In genomic region chr11:36380296-36381004, GRCh38 we compare ENCODE assay signal across 19 cellular contexts.
DNase-seq lines count a peak whose midpoint lies in the region; ATAC-seq, FAIRE-seq and TF ChIP-seq lines count a peak whose summit lies in the region.
"Had no signal": no experiment of that assay in that cellular context is flagged by ENCODE, and none has a peak within 500 bp of the region (broad histone marks: within the 10 kb centered on the region; RNA-seq: fewer than 3 reads in every experiment).

No MANE protein-coding gene starts in this region.

- 59% methylated on average over 9 of the region's 9 CpGs for WGBS in GM12878 (ENCODE audit: insufficient coverage, insufficient replicate concordance, low lambda C conversion rate, missing lambda C conversion rate)
- WGBS in spleen, 5 donors = 46 to 64% (median 63%) methylated on average over 9 of the region's 9 CpGs

- no peaks in the 10 kb centered on the region for H3K79me2 ChIP-seq in GM12878 (ENCODE audit: control insufficient read depth, insufficient read depth, low read length)
- no peaks in the 10 kb centered on the region for H3K79me2 ChIP-seq in PC-9 (ENCODE audit: low read depth)

- no peak for ATAC-seq in GM12878
- ATAC-seq: gastrocnemius medialis, left lung had no signal

- H3K27me3 Mint-ChIP-seq in activated T-cell treated with anti-CD3 and anti-CD28 coated beads, Interleukin-2, amount 50 U/mL, for 24 hours = peaks cover 54% of the 10 kb centered on the region

- in situ Hi-C loops in GM12878 (cut with MboI) = no loop called here

- RAD21 ChIA-PET in GM12878 (lab: Charles Lee; ENCODE audit: unreplicated experiment) = interaction anchor here (0.7 to 1.1 kb wide), 2 partner anchors 20 to 89 kb away, joined by 3 read pairs; no protein-coding TSS in a partner anchor

- peaks cover 4% of the 10 kb centered on the region; the same call in 1 of the 2 replicates for H3F3A ChIP-seq in PC-9 (ENCODE audit: insufficient read depth, low read depth)

- CTCF ChIA-PET in GM12878 (lab: Yijun Ruan, JAX) (interaction anchor here (1.5 to 1.7 kb wide), 2 partner anchors 25 to 89 kb away, joined by 4 read pairs; no protein-coding TSS in a partner anchor), PC-9 (lab: Charles Lee) (no interaction called here)

- TF ChIP-seq POLR2A in GM12878 (IDR thresholded peaks at IDR 0.05; ENCODE audit: low read depth, low read length) = no peak
- no peak for TF ChIP-seq POLR2A in spleen (IDR thresholded peaks at IDR 0.05)

- SMC1A ChIA-PET in GM12878 (lab: Charles Lee; ENCODE audit: uncharacterized antibody, unreplicated experiment) = interaction anchor here (0.8 to 2.2 kb wide), 8 partner anchors 8 to 112 kb away, joined by 3 to 9 read pairs (median 3); no protein-coding TSS in a partner anchor

- H3K27ac Mint-ChIP-seq in activated T-cell treated with anti-CD3 and anti-CD28 coated beads, Interleukin-2, amount 50 U/mL, for 24 hours = no peak overlapping the region
- H3K27ac Mint-ChIP-seq: IgD-negative memory B cell had no signal

- H3K9me3 Mint-ChIP-seq in activated T-cell treated with anti-CD3 and anti-CD28 coated beads, Interleukin-2, amount 50 U/mL, for 24 hours = no peaks in the 10 kb centered on the region
- H3K9me3 Mint-ChIP-seq: IgD-negative memory B cell had no signal

- peak overlapping the region; percentile 15; the same call in 1 of the 2 replicates for H3K4me2 ChIP-seq in GM12878 (ENCODE audit: control insufficient read depth, insufficient read depth)
- no peak overlapping the region for H3K4me2 ChIP-seq in PC-9

- intact Hi-C loops in GM12878 (cut with micrococcal nuclease; ENCODE audit: unreplicated experiment) = no loop called here
- intact Hi-C loops in spleen (cut with DNase I; ENCODE audit: low total_unique reads) = no loop called here
- intact Hi-C loops in PC-9 (cut with micrococcal nuclease; ENCODE audit: unreplicated experiment) = no loop called here

- H2AFZ ChIP-seq in GM12878 (ENCODE audit: control insufficient read depth, low read depth, low read length) = no peak overlapping the region
- H2AFZ ChIP-seq in PC-9 = no peak overlapping the region
- H2AFZ ChIP-seq: GM23248 had no signal

- no peaks in the 10 kb centered on the region for H3K9me2 ChIP-seq in PC-9 (ENCODE audit: insufficient read depth)

- H4K20me1 ChIP-seq in GM12878 (ENCODE audit: control insufficient read depth, insufficient read depth) (no peaks in the 10 kb centered on the region), PC-9 (ENCODE audit: insufficient read depth) (no peaks in the 10 kb centered on the region)

- peaks cover 7% of the 10 kb centered on the region for H3K4me1 ChIP-seq in GM12878 (ENCODE audit: control insufficient read depth, insufficient read depth, low read length)
- peaks cover 12 to 97% (median 60%) of the 10 kb centered on the region in 6 donors for H3K4me1 ChIP-seq in spleen
- peaks cover 7% of the 10 kb centered on the region; the same call in 1 of the 2 replicates for H3K4me1 ChIP-seq in PC-9 (replicated peaks; ENCODE audit: insufficient read depth)
- H3K4me1 ChIP-seq: Caco-2, prostate gland had no signal

- H3K27me3 ChIP-seq in GM12878 (replicated peaks in 1 of 2; ENCODE audit: control insufficient read depth in 2 of 2, insufficient read depth in 2 of 2, low read length in 1 of 2) (peaks cover 11 to 14% of the 10 kb centered on the region in 2 experiments), spleen (replicated peaks in 1 of 7) (peaks cover 0 to 27% (median 10%) of the 10 kb centered on the region in 7 donors), PC-9 (ENCODE audit: insufficient read depth, low read depth) (peaks cover 4% of the 10 kb centered on the region)

- TF ChIP-seq RAD21 in GM12878 (IDR thresholded peaks at IDR 0.05; ENCODE audit: insufficient read depth, low read depth, low read length) = no peak

- peaks cover 25% of the 10 kb centered on the region for H3K36me3 Mint-ChIP-seq in activated T-cell treated with anti-CD3 and anti-CD28 coated beads, Interleukin-2, amount 50 U/mL, for 24 hours (ENCODE audit: low read depth)
- H3K36me3 Mint-ChIP-seq: IgD-negative memory B cell had no signal

- DNase-seq in activated T-cell treated with anti-CD3 and anti-CD28 coated beads, Interleukin-2, amount 50 U/mL, for 24 hours = no peak
- no peak for DNase-seq in activated T-cell treated with anti-CD3 and anti-CD28 coated beads, Interleukin-2, amount 50 U/mL, for 1 hour
- peak; percentile 12 for DNase-seq in NCI-H69 (lab: John Stamatoyannopoulos, UW)
- no peak for DNase-seq in GM12878 (ENCODE audit: low read depth, low spot score)
- no peak for DNase-seq in spleen
- DNase-seq in GM19240 (ENCODE audit: insufficient read length, low spot score) = no peak
- DNase-seq in PC-9 = no peak
- no peak for DNase-seq in activated effector memory CD4-positive, alpha-beta T cell treated with anti-CD3 and anti-CD28 coated beads, Interleukin-2, amount 50 U/mL, for 16 hours
- DNase-seq: activated gamma-delta T cell treated with Interleukin-2 at 50 U/mL for 16 hours, Caco-2, gastrocnemius medialis, GM23248, left lung, NCI-H1048, SHP77 had no signal

- BruUV-seq in GM12878 (replicated peaks; lab: Mats Ljungman, UMichigan) (no TSS peak), PC-9 (replicated peaks; lab: Mats Ljungman, UMichigan) (no TSS peak)

- no peaks in the 10 kb centered on the region for H3K36me3 ChIP-seq in GM12878 (ENCODE audit: control insufficient read depth in 2 of 2, insufficient read depth in 2 of 2, low read length in 1 of 2)
- H3K36me3 ChIP-seq in spleen = peaks cover 0 to 29% (median 4%) of the 10 kb centered on the region in 6 donors
- H3K36me3 ChIP-seq in PC-9 (ENCODE audit: low read depth) = no peaks in the 10 kb centered on the region
- H3K36me3 ChIP-seq: gastrocnemius medialis, left lung, prostate gland had no signal

- H3K4me3 Mint-ChIP-seq in activated T-cell treated with anti-CD3 and anti-CD28 coated beads, Interleukin-2, amount 50 U/mL, for 24 hours = peak overlapping the region; percentile 88

- FAIRE-seq in GM12878 (lab: Jason Lieb, UNC) = no peak

- H3K9ac ChIP-seq in GM12878 (ENCODE audit: control insufficient read depth, insufficient read depth, low read length) = no peak overlapping the region
- H3K9ac ChIP-seq: GM23248 had no signal

- H3K4me1 Mint-ChIP-seq in activated T-cell treated with anti-CD3 and anti-CD28 coated beads, Interleukin-2, amount 50 U/mL, for 24 hours (ENCODE audit: low read depth) = peaks cover 50% of the 10 kb centered on the region

- TF ChIP-seq CTCF in GM12878 (IDR thresholded peaks at IDR 0.05 in 2 of 3, conservative IDR thresholded peaks at IDR 0.05 in 1 of 3; ENCODE audit: control insufficient read depth in 2 of 3, extremely low read depth in 1 of 3, insufficient read depth in 1 of 3, low read depth in 3 of 3, low read length in 3 of 3) (no peak), spleen (IDR thresholded peaks at IDR 0.05 in 8 of 11, conservative IDR thresholded peaks at IDR 0.05 in 3 of 11) (no peak), PC-9 (conservative IDR thresholded peaks at IDR 0.05) (no peak)

- TF ChIP-seq EP300 in GM12878 (IDR thresholded peaks at IDR 0.05; ENCODE audit: borderline replicate concordance in 1 of 2, control insufficient read depth in 1 of 2, low read depth in 2 of 2, low read length in 2 of 2) = no peak

- H3K9me3 ChIP-seq in GM12878 (replicated peaks; ENCODE audit: control insufficient read depth, insufficient read depth, low read length) (no peaks in the 10 kb centered on the region), spleen (no peaks in the 10 kb centered on the region), PC-9 (ENCODE audit: insufficient read depth, low read depth) (no peaks in the 10 kb centered on the region)
- H3K9me3 ChIP-seq: Caco-2, gastrocnemius medialis, left lung, prostate gland had no signal

- H3K4me3 ChIP-seq in GM12878 (no peak overlapping the region), spleen (peak overlapping the region; percentile 22 to 96 (median 74)), PC-9 (no peak overlapping the region)
- H3K4me3 ChIP-seq: coronary artery, gastrocnemius medialis, GM23248, left lung, prostate gland had no signal

- no peak overlapping the region for H3K27ac ChIP-seq in GM12878 (ENCODE audit: control insufficient read depth, insufficient read depth)
- peak overlapping the region; percentile 11 to 93 (median 86) for H3K27ac ChIP-seq in spleen
- H3K27ac ChIP-seq in PC-9 = no peak overlapping the region
- H3K27ac ChIP-seq: coronary artery, epithelial cell of prostate, gastrocnemius medialis, GM23248, prostate gland had no signal

- POLR2A ChIA-PET in GM12878 (lab: Charles Lee) = no interaction called here
- POLR2A ChIA-PET in PC-9 (lab: Charles Lee; ENCODE audit: unreplicated experiment) = no interaction called here

TF ChIP-seq in GM12878, 131 proteins besides CTCF, POLR2A, EP300 and RAD21:
- TF ChIP-seq ATF7 (IDR thresholded peaks at IDR 0.05; ENCODE audit: low read depth) (peak; percentile 67), RB1 (IDR thresholded peaks at IDR 0.05; ENCODE audit: borderline replicate concordance) (no peak)

Comparison
In these comparisons a context has a peak if more than half of its experiments do, and no peak if none do; other contexts are left out.
1. H3K27ac ChIP-seq: peak in spleen (8 of 8); none in GM12878 (single experiment) and PC-9 (single experiment).
2. H3K4me3 ChIP-seq: peak in spleen (8 of 8); none in GM12878 (single experiment) and PC-9 (single experiment).